ENCODE assay signal across 13 cellular contexts in genomic region chr12:62468935-62469334, GRCh38. TPM values are rescaled to one million over a fixed set of nuclear protein-coding genes. Genes with fewer than 3 reads are reported as not detected.
DNase-seq lines count a peak whose midpoint lies in the region; ATAC-seq and TF ChIP-seq lines count a peak whose summit lies in the region.
"Had no signal": no experiment of that assay in that cellular context is flagged by ENCODE, and none has a peak within 500 bp of the region (broad histone marks: within the 10 kb centered on the region; RNA-seq: fewer than 3 reads in every experiment).

No MANE protein-coding gene starts in this region.

- H3K36me3 Mint-ChIP-seq in activated naive CD8-positive, alpha-beta T cell treated with anti-CD3 and anti-CD28 coated beads, Interleukin-2, amount 50 U/mL, for 24 hours (ENCODE audit: low read depth): peaks cover 6% of the 10 kb centered on the region
- peaks cover 0 to 11% (median 5%) of the 10 kb centered on the region in 5 donors for H3K36me3 Mint-ChIP-seq in naive thymus-derived CD4-positive, alpha-beta T cell

- H3K27ac ChIP-seq in naive thymus-derived CD4-positive, alpha-beta T cell (ENCODE audit: low read depth, low read length): peak overlapping the region; percentile 26
- H3K27ac ChIP-seq in colonic mucosa: no peak overlapping the region
- H3K27ac ChIP-seq: uterus had no signal

- peaks cover 8 to 17% of the 10 kb centered on the region in 2 donors for H3K4me1 ChIP-seq in naive thymus-derived CD4-positive, alpha-beta T cell (ENCODE audit: control insufficient read depth in 2 of 2, insufficient read depth in 2 of 2, low read length in 2 of 2)
- H3K4me1 ChIP-seq in colonic mucosa: peaks cover 13% of the 10 kb centered on the region
- H3K4me1 ChIP-seq: uterus had no signal

- no peak for DNase-seq in AG10803 (ENCODE audit: low read depth)
- no peak for DNase-seq in GM12865 (ENCODE audit: low read depth)
- no peak for DNase-seq in activated naive CD8-positive, alpha-beta T cell treated with anti-CD3 and anti-CD28 coated beads, Interleukin-2, amount 50 U/mL, for 24 hours
- DNase-seq in naive thymus-derived CD4-positive, alpha-beta T cell: no peak
- DNase-seq in LoVo (ENCODE audit: low spot score): no peak
- no peak for DNase-seq in colonic mucosa
- no peak for DNase-seq in UCSD-AML1 (lab: John Stamatoyannopoulos, UW; ENCODE audit: unreplicated experiment)
- DNase-seq in effector CD8-positive, alpha-beta T cell (lab: John Stamatoyannopoulos, UW): no peak
- DNase-seq: Kasumi-1; NCI-H510A; stimulated activated CD4-positive, alpha-beta T cell treated with anti-CD3 and anti-CD28 coated beads, Interleukin-2, amount 100 ng/mL, for 48 hours; uterus had no signal

- H3K4me1 Mint-ChIP-seq in activated naive CD8-positive, alpha-beta T cell treated with anti-CD3 and anti-CD28 coated beads, Interleukin-2, amount 50 U/mL, for 24 hours: peaks cover 27% of the 10 kb centered on the region
- H3K4me1 Mint-ChIP-seq in naive thymus-derived CD4-positive, alpha-beta T cell: peaks cover 18 to 34% (median 30%) of the 10 kb centered on the region in 7 donors

- peaks cover 0 to 2% of the 10 kb centered on the region in 2 donors for H3K27me3 ChIP-seq in naive thymus-derived CD4-positive, alpha-beta T cell (ENCODE audit: control insufficient read depth in 2 of 2, insufficient read depth in 2 of 2, low read length in 2 of 2)
- no peaks in the 10 kb centered on the region for H3K27me3 ChIP-seq in colonic mucosa
- H3K27me3 ChIP-seq: uterus had no signal

- no peaks in the 10 kb centered on the region for H3K9me3 ChIP-seq in naive thymus-derived CD4-positive, alpha-beta T cell (ENCODE audit: control insufficient read depth in 2 of 3, low read length in 3 of 3)
- H3K9me3 ChIP-seq in colonic mucosa: no peaks in the 10 kb centered on the region
- H3K9me3 ChIP-seq: uterus had no signal

- H3K4me3 Mint-ChIP-seq in activated naive CD8-positive, alpha-beta T cell treated with anti-CD3 and anti-CD28 coated beads, Interleukin-2, amount 50 U/mL, for 24 hours: peak overlapping the region; percentile 39
- H3K4me3 Mint-ChIP-seq in naive thymus-derived CD4-positive, alpha-beta T cell: peak overlapping the region; percentile 18 to 97 (median 58)

- POLR2A ChIA-PET in naive thymus-derived CD4-positive, alpha-beta T cell (lab: Charles Lee): no interaction called here

- CTCF ChIA-PET in naive thymus-derived CD4-positive, alpha-beta T cell (lab: Charles Lee): no interaction called here

- intact Hi-C loops in naive thymus-derived CD4-positive, alpha-beta T cell (cut with micrococcal nuclease): no loop called here
- intact Hi-C loops in colonic mucosa (cut with DNase I): no loop called here

- H3K27me3 Mint-ChIP-seq in activated naive CD8-positive, alpha-beta T cell treated with anti-CD3 and anti-CD28 coated beads, Interleukin-2, amount 50 U/mL, for 24 hours: no peaks in the 10 kb centered on the region
- H3K27me3 Mint-ChIP-seq in naive thymus-derived CD4-positive, alpha-beta T cell: no peaks in the 10 kb centered on the region
- H3K27me3 Mint-ChIP-seq: memory B cell had no signal

- peaks cover 0 to 8% (median 0%) of the 10 kb centered on the region in 3 experiments for H3K36me3 ChIP-seq in naive thymus-derived CD4-positive, alpha-beta T cell (ENCODE audit: control insufficient read depth in 2 of 3, insufficient read depth in 3 of 3, low read length in 3 of 3)
- no peaks in the 10 kb centered on the region for H3K36me3 ChIP-seq in colonic mucosa
- H3K36me3 ChIP-seq: uterus had no signal

- ATAC-seq in activated naive CD8-positive, alpha-beta T cell treated with anti-CD3 and anti-CD28 coated beads, Interleukin-2, amount 50 U/mL, for 24 hours: no peak
- ATAC-seq in naive thymus-derived CD4-positive, alpha-beta T cell: no peak

- peak overlapping the region; percentile 98 for H3K4me3 ChIP-seq in AG10803 (ENCODE audit: low read length)
- H3K4me3 ChIP-seq in GM12865 (ENCODE audit: low read depth, low read length): peak overlapping the region; percentile 95
- H3K4me3 ChIP-seq in naive thymus-derived CD4-positive, alpha-beta T cell (ENCODE audit: low read length): no peak overlapping the region
- no peak overlapping the region for H3K4me3 ChIP-seq in colonic mucosa

- no peak overlapping the region for H3K9ac ChIP-seq in colonic mucosa (ENCODE audit: low read depth in 2 of 2, low read length in 2 of 2)

- peaks cover under 1% of the 10 kb centered on the region for H3K9me3 Mint-ChIP-seq in activated naive CD8-positive, alpha-beta T cell treated with anti-CD3 and anti-CD28 coated beads, Interleukin-2, amount 50 U/mL, for 24 hours
- H3K9me3 Mint-ChIP-seq in naive thymus-derived CD4-positive, alpha-beta T cell: peaks cover 0 to under 1% (median 0%) of the 10 kb centered on the region in 11 donors
- H3K9me3 Mint-ChIP-seq: memory B cell had no signal

- no peak overlapping the region for H3K27ac Mint-ChIP-seq in activated naive CD8-positive, alpha-beta T cell treated with anti-CD3 and anti-CD28 coated beads, Interleukin-2, amount 50 U/mL, for 24 hours
- no peak overlapping the region for H3K27ac Mint-ChIP-seq in naive thymus-derived CD4-positive, alpha-beta T cell
- H3K27ac Mint-ChIP-seq: memory B cell had no signal

- TF ChIP-seq CTCF in AG10803 (conservative IDR thresholded peaks at IDR 0.05; ENCODE audit: low read length): no peak
- TF ChIP-seq CTCF in GM12865 (IDR thresholded peaks at IDR 0.05; ENCODE audit: insufficient read depth, low read depth, low read length, missing control alignments): no peak
- no peak for TF ChIP-seq CTCF in colonic mucosa (IDR thresholded peaks at IDR 0.05)

RNA-seq across cellular contexts. Expression of gene MON2, which starts 2.3 kb away (rescaled TPM):
- 10 to 100 TPM; 50.0 to 96.3 (median 76.0) TPM for total RNA-seq in naive thymus-derived CD4-positive, alpha-beta T cell
- 10 to 100 TPM; 18.2 to 18.7 TPM for polyA plus RNA-seq in naive thymus-derived CD4-positive, alpha-beta T cell
- total RNA-seq in colonic mucosa: 10 to 100 TPM; 50.4 to 53.0 TPM

Comparison
In these comparisons a context has a peak if more than half of its experiments do, and no peak if none do; other contexts are left out.
1. H3K4me3 ChIP-seq: peak in AG10803 (single experiment) and GM12865 (single experiment); none in naive thymus-derived CD4-positive, alpha-beta T cell (single experiment) and colonic mucosa (single experiment).